8 cellular contexts compared by ENCODE assay signal in the genomic region with DNA sequence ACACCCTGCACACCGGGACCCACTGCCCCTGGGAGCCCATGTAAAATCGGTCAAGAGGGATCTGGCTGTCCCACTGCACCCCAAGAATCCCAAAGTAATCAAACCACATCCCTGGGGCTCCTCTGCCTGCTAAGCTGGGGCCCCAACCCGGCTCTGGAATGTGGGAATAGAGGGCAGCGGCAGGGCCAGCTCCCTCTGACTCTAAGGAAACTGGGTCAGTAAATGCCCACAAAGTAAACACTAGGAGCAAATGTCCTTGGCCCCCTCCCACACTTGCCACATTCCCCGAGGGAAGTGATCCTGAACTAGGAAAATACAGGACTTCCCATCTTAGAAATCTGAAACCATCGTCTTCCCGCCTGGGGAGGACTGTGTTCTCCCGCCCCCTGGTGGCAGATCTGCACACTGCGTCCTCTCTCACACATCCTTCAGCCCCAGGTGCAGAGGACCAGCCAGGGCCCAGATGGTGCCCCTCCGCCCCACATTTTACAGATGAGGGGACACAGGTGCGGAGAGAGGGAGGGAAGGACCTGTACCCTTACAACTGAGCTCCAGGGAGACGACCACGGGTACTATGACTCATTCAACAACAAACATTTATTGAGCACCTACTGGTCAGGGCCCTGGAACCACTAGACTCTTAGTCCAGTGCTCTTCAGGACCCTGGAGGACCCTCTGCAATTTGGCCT. TPM values are rescaled to one million over a fixed set of nuclear protein-coding genes. Genes with fewer than 3 reads are reported as not detected.
A peak's percentile ranks its signal among the peaks of the same experiment; 100 is the strongest.
DNase-seq lines count a peak whose midpoint lies in the region; ATAC-seq and TF ChIP-seq lines count a peak whose summit lies in the region.

No MANE protein-coding gene starts in this region.

- POLR2A ChIA-PET in activated CD4-positive, alpha-beta memory T cell treated with anti-CD3 and anti-CD28 coated beads, Interleukin-2, amount 10 ng/mL, durations not matched to agents 7 days and 5 days (lab: Charles Lee), result interaction anchor here (1.0 kb wide), 1 partner anchor 13 kb away, joined by 3 read pairs; no protein-coding TSS in a partner anchor

- CTCF ChIA-PET in activated CD4-positive, alpha-beta memory T cell treated with anti-CD3 and anti-CD28 coated beads, Interleukin-2, amount 10 ng/mL, durations not matched to agents 7 days and 5 days (lab: Charles Lee), result interaction anchor here (0.6 to 2.9 kb wide), 18 partner anchors 9 to 1412 kb away, joined by 3 to 23 read pairs (median 4); partner anchors contain the start of genes HAP1, JUP and P3H4

- H3K27ac Mint-ChIP-seq in activated CD4-positive, alpha-beta memory T cell treated with anti-CD3 and anti-CD28 coated beads, Interleukin-2, amount 10 ng/mL, durations not matched to agents 7 days and 5 days, result no peak overlapping the region
- no peak overlapping the region for H3K27ac Mint-ChIP-seq in effector memory CD8-positive, alpha-beta T cell
- no peak overlapping the region for H3K27ac Mint-ChIP-seq in memory B cell

- peak; percentile 96 for TF ChIP-seq CTCF in AG10803 (conservative IDR thresholded peaks at IDR 0.05; ENCODE audit: low read length)

- no peaks in the 10 kb centered on the region for H3K27me3 Mint-ChIP-seq in activated CD4-positive, alpha-beta memory T cell treated with anti-CD3 and anti-CD28 coated beads, Interleukin-2, amount 10 ng/mL, durations not matched to agents 7 days and 5 days
- H3K27me3 Mint-ChIP-seq in effector memory CD8-positive, alpha-beta T cell, result peaks cover 0 to 18% of the 10 kb centered on the region in 2 donors
- peaks cover 7% of the 10 kb centered on the region for H3K27me3 Mint-ChIP-seq in memory B cell

- no peaks in the 10 kb centered on the region for H3K9me3 Mint-ChIP-seq in activated CD4-positive, alpha-beta memory T cell treated with anti-CD3 and anti-CD28 coated beads, Interleukin-2, amount 10 ng/mL, durations not matched to agents 7 days and 5 days
- H3K9me3 Mint-ChIP-seq in effector memory CD8-positive, alpha-beta T cell, result no peaks in the 10 kb centered on the region
- H3K9me3 Mint-ChIP-seq in memory B cell, result no peaks in the 10 kb centered on the region

- ATAC-seq in effector memory CD8-positive, alpha-beta T cell (replicated peaks), result peak; percentile 75
- ATAC-seq in memory B cell (ENCODE audit: low read depth) (peak; percentile 82), GM21390 (IDR thresholded peaks at IDR 0.05; ENCODE audit: unreplicated experiment) (no peak)

- H3K4me1 Mint-ChIP-seq in activated CD4-positive, alpha-beta memory T cell treated with anti-CD3 and anti-CD28 coated beads, Interleukin-2, amount 10 ng/mL, durations not matched to agents 7 days and 5 days, result peaks cover 7% of the 10 kb centered on the region
- peaks cover 0 to 12% of the 10 kb centered on the region in 2 donors for H3K4me1 Mint-ChIP-seq in effector memory CD8-positive, alpha-beta T cell (ENCODE audit: low read depth in 2 of 2)
- H3K4me1 Mint-ChIP-seq in memory B cell, result peaks cover 13% of the 10 kb centered on the region

- DNase-seq in AG10803 (ENCODE audit: low read depth) (peak; percentile 61), HCEC 1CT (peak; percentile 64), NCI-H524 treated with DMSO at 0.1 percent for 48 hours (lab: John Stamatoyannopoulos, UW) (peak; percentile 3), memory B cell (ENCODE audit: low spot score in 2 of 2) (peak; percentile 75 to 78)
- peak; percentile 76 for DNase-seq in activated CD4-positive, alpha-beta memory T cell treated with anti-CD3 and anti-CD28 coated beads, Interleukin-2, amount 10 ng/mL, durations not matched to agents 7 days and 5 days
- DNase-seq in effector memory CD8-positive, alpha-beta T cell, result peak; percentile 70 to 72 (median 72)
- DNase-seq in stimulated activated CD8-positive, alpha-beta memory T cell treated with anti-CD3 and anti-CD28 coated beads, Interleukin-15, amount 100 ng/mL, for 24 hours (ENCODE audit: low read depth), result peak; percentile 70

- H3K4me3 Mint-ChIP-seq in activated CD4-positive, alpha-beta memory T cell treated with anti-CD3 and anti-CD28 coated beads, Interleukin-2, amount 10 ng/mL, durations not matched to agents 7 days and 5 days, result no peak overlapping the region
- peak overlapping the region in 1 of 2 donors; percentile 43 for H3K4me3 Mint-ChIP-seq in effector memory CD8-positive, alpha-beta T cell
- no peak overlapping the region for H3K4me3 Mint-ChIP-seq in memory B cell

- no peaks in the 10 kb centered on the region for H3K36me3 Mint-ChIP-seq in activated CD4-positive, alpha-beta memory T cell treated with anti-CD3 and anti-CD28 coated beads, Interleukin-2, amount 10 ng/mL, durations not matched to agents 7 days and 5 days (ENCODE audit: low read depth)
- no peaks in the 10 kb centered on the region for H3K36me3 Mint-ChIP-seq in effector memory CD8-positive, alpha-beta T cell (ENCODE audit: insufficient read depth)
- no peaks in the 10 kb centered on the region for H3K36me3 Mint-ChIP-seq in memory B cell

- H3K4me3 ChIP-seq in AG10803 (ENCODE audit: low read length), result peak overlapping the region; percentile 5; the same call in 1 of the 2 replicates

RNA-seq across cellular contexts. Expression of gene P3H4, which starts 10.2 kb away (rescaled TPM):
- total RNA-seq in activated CD4-positive, alpha-beta memory T cell treated with anti-CD3 and anti-CD28 coated beads, Interleukin-2, amount 10 ng/mL, durations not matched to agents 7 days and 5 days, result 1 to 10 TPM; 1.8 to 1.9 TPM

RNA-seq across cellular contexts. Expression of gene FKBP10, which starts 11.3 kb away (rescaled TPM):
- not detected for total RNA-seq in activated CD4-positive, alpha-beta memory T cell treated with anti-CD3 and anti-CD28 coated beads, Interleukin-2, amount 10 ng/mL, durations not matched to agents 7 days and 5 days

RNA-seq across cellular contexts. Expression of gene JUP, which starts 15.0 kb away (rescaled TPM):
- under 1 TPM; 0.35 to 0.45 TPM for total RNA-seq in activated CD4-positive, alpha-beta memory T cell treated with anti-CD3 and anti-CD28 coated beads, Interleukin-2, amount 10 ng/mL, durations not matched to agents 7 days and 5 days

RNA-seq across cellular contexts. Expression of gene NT5C3B, which starts 34.5 kb away (rescaled TPM):
- 10 to 100 TPM; 16.1 to 19.0 TPM for total RNA-seq in activated CD4-positive, alpha-beta memory T cell treated with anti-CD3 and anti-CD28 coated beads, Interleukin-2, amount 10 ng/mL, durations not matched to agents 7 days and 5 days

RNA-seq across cellular contexts. Expression of gene KLHL10, which starts 36.1 kb away (rescaled TPM):
- not detected for total RNA-seq in activated CD4-positive, alpha-beta memory T cell treated with anti-CD3 and anti-CD28 coated beads, Interleukin-2, amount 10 ng/mL, durations not matched to agents 7 days and 5 days

Comparison
In these comparisons a context has a peak if more than half of its experiments do, and no peak if none do; other contexts are left out.
1. DNase-seq: peak in every context shown above with its lines; median percentile 76 in memory B cell; 76 in activated CD4-positive, alpha-beta memory T cell treated with anti-CD3 and anti-CD28 coated beads, Interleukin-2, amount 10 ng/mL, durations not matched to agents 7 days and 5 days; 72 in effector memory CD8-positive, alpha-beta T cell; 70 in stimulated activated CD8-positive, alpha-beta memory T cell treated with anti-CD3 and anti-CD28 coated beads, Interleukin-15, amount 100 ng/mL, for 24 hours; 64 in HCEC 1CT; 61 in AG10803; 3 in NCI-H524 treated with DMSO at 0.1 percent for 48 hours.